ENCODE assay signal across 10 cellular contexts in genomic region chr9:104858846-104859245, GRCh38.
"Had no signal": no experiment of that assay in that cellular context is flagged by ENCODE, and none has a peak within 500 bp of the region (broad histone marks: within the 10 kb centered on the region; RNA-seq: fewer than 3 reads in every experiment).

No MANE protein-coding gene starts in this region.

- H3K4me3 ChIP-seq: sigmoid colon had no signal

- H3K27me3 ChIP-seq: sigmoid colon had no signal

- DNase-seq: activated B cell treated with CpG ODN at 0.5 μM for 24 hours; activated CD4-positive, alpha-beta T cell treated with anti-CD3 and anti-CD28 coated beads, Interleukin-2, amount 50 U/mL, for 1 hour; activated CD8-positive, alpha-beta memory T cell treated with anti-CD3 and anti-CD28 coated beads, Interleukin-2, amount 10 ng/mL, durations not matched to agents 7 days and 5 days; activated effector memory CD4-positive, alpha-beta T cell treated with anti-CD3 and anti-CD28 coated beads, Interleukin-2, amount 50 U/mL, for 16 hours; activated T-cell treated with anti-CD3 and anti-CD28 coated beads, Interleukin-2, amount 50 U/mL, for 4 hours; aorta; occipital lobe; SHP77 treated with DMSO at 0.1 percent for 48 hours; sigmoid colon; T-helper 17 cell had no signal

- H3K9me3 ChIP-seq: sigmoid colon had no signal
